Comparison of ENCODE assay signal across 14 cellular contexts in genomic region chr20:37298190-37298939, GRCh38. TPM values are rescaled to one million over a fixed set of nuclear protein-coding genes. Genes with fewer than 3 reads are reported as not detected.
DNase-seq lines count a peak whose midpoint lies in the region; ATAC-seq lines count a peak whose summit lies in the region.
"Had no signal": no experiment of that assay in that cellular context is flagged by ENCODE, and none has a peak within 500 bp of the region (broad histone marks: within the 10 kb centered on the region; RNA-seq: fewer than 3 reads in every experiment).

No MANE protein-coding gene starts in this region.

- H4K91ac ChIP-seq in mesenchymal stem cell (ENCODE audit: low read length), result no peak overlapping the region

- no peak overlapping the region for H3K14ac ChIP-seq in mesenchymal stem cell (ENCODE audit: low read length in 2 of 2)

- no peaks in the 10 kb centered on the region for H3K27me3 ChIP-seq in mesenchymal stem cell (ENCODE audit: control insufficient read depth in 1 of 2, insufficient read depth in 1 of 2, low read length in 2 of 2)

- H2AFZ ChIP-seq in mesenchymal stem cell (ENCODE audit: low read depth, low read length), result no peak overlapping the region

- no peak overlapping the region for H3K27ac ChIP-seq in mesenchymal stem cell (ENCODE audit: low read length, poor library complexity, severe bottlenecking)

- H3K79me1 ChIP-seq in mesenchymal stem cell (replicated peaks; ENCODE audit: low read length, poor library complexity, severe bottlenecking), result peaks cover 27% of the 10 kb centered on the region

- peak overlapping the region; percentile 13 for H3K9ac ChIP-seq in mesenchymal stem cell (ENCODE audit: low read length)

- no peak overlapping the region for H2BK5ac ChIP-seq in mesenchymal stem cell (ENCODE audit: low read depth, low read length, poor library complexity, severe bottlenecking)

- H3K27me3 Mint-ChIP-seq in activated T-helper 2 cell treated with anti-CD3 and anti-CD28 coated beads, Interferon-gamma antibody, Interleukin-2, Interleukin-4, amounts not matched to agents 10 μg/mL and 5 μg/mL and 100 μg/mL, durations not matched to agents 14 hours and 24 hours and 36 hours (ENCODE audit: low read depth), result no peaks in the 10 kb centered on the region
- H3K27me3 Mint-ChIP-seq: naive thymus-derived CD8-positive, alpha-beta T cell had no signal

- H3K4me3 Mint-ChIP-seq in activated T-helper 2 cell treated with anti-CD3 and anti-CD28 coated beads, Interferon-gamma antibody, Interleukin-2, Interleukin-4, amounts not matched to agents 10 μg/mL and 5 μg/mL and 100 μg/mL, durations not matched to agents 14 hours and 24 hours and 36 hours (ENCODE audit: low read depth), result no peak overlapping the region
- H3K4me3 Mint-ChIP-seq: naive thymus-derived CD8-positive, alpha-beta T cell; WTC11 had no signal

- peaks cover 15% of the 10 kb centered on the region for H3K4me1 ChIP-seq in mesenchymal stem cell (ENCODE audit: control insufficient read depth, insufficient read depth, low read depth, low read length)

- H3K4me2 ChIP-seq in mesenchymal stem cell (ENCODE audit: low read length, poor library complexity, severe bottlenecking), result no peak overlapping the region

- H4K8ac ChIP-seq in mesenchymal stem cell (ENCODE audit: low read length), result no peak overlapping the region

- ATAC-seq in HG02798 (IDR thresholded peaks at IDR 0.05; ENCODE audit: poor library complexity, unreplicated experiment) (peak; percentile 38), HG03378 (IDR thresholded peaks at IDR 0.05; ENCODE audit: unreplicated experiment) (no peak)
- ATAC-seq: naive thymus-derived CD8-positive, alpha-beta T cell; WTC11 had no signal

- H3K4me3 ChIP-seq in mesenchymal stem cell (ENCODE audit: insufficient read depth in 1 of 2, low read depth in 1 of 2, low read length in 2 of 2), result no peak overlapping the region

- no peak overlapping the region for H2BK12ac ChIP-seq in mesenchymal stem cell (ENCODE audit: low read length in 2 of 2)

- no peak overlapping the region for H2AK5ac ChIP-seq in mesenchymal stem cell (ENCODE audit: low read length, severe bottlenecking)

- no peak overlapping the region for H3K23ac ChIP-seq in mesenchymal stem cell (ENCODE audit: low read length in 2 of 2)

- H3K9me3 Mint-ChIP-seq in activated T-helper 2 cell treated with anti-CD3 and anti-CD28 coated beads, Interferon-gamma antibody, Interleukin-2, Interleukin-4, amounts not matched to agents 10 μg/mL and 5 μg/mL and 100 μg/mL, durations not matched to agents 14 hours and 24 hours and 36 hours, result no peaks in the 10 kb centered on the region

- no peaks in the 10 kb centered on the region for H3K9me3 ChIP-seq in mesenchymal stem cell (ENCODE audit: control insufficient read depth, low read length)

- no peak overlapping the region for H2BK15ac ChIP-seq in mesenchymal stem cell (ENCODE audit: low read depth, poor library complexity, severe bottlenecking)

- H3K4ac ChIP-seq in mesenchymal stem cell (ENCODE audit: low read depth in 1 of 2, low read length in 2 of 2), result no peak overlapping the region

- peaks cover 23 to 25% of the 10 kb centered on the region in 2 experiments for H3K36me3 ChIP-seq in mesenchymal stem cell (ENCODE audit: control insufficient read depth in 1 of 2, insufficient read depth in 2 of 2, low read depth in 1 of 2, low read length in 2 of 2)

- H2BK120ac ChIP-seq in mesenchymal stem cell (ENCODE audit: low read depth, low read length), result no peak overlapping the region

- peaks cover 40% of the 10 kb centered on the region for H3K4me1 Mint-ChIP-seq in activated T-helper 2 cell treated with anti-CD3 and anti-CD28 coated beads, Interferon-gamma antibody, Interleukin-2, Interleukin-4, amounts not matched to agents 10 μg/mL and 5 μg/mL and 100 μg/mL, durations not matched to agents 14 hours and 24 hours and 36 hours (ENCODE audit: low read depth)

- no peak overlapping the region for H3K18ac ChIP-seq in mesenchymal stem cell (ENCODE audit: low read depth in 1 of 2, low read length in 2 of 2)

- H3K27ac Mint-ChIP-seq in activated T-helper 2 cell treated with anti-CD3 and anti-CD28 coated beads, Interferon-gamma antibody, Interleukin-2, Interleukin-4, amounts not matched to agents 10 μg/mL and 5 μg/mL and 100 μg/mL, durations not matched to agents 14 hours and 24 hours and 36 hours, result peak overlapping the region; percentile 4
- H3K27ac Mint-ChIP-seq: naive thymus-derived CD8-positive, alpha-beta T cell; WTC11 had no signal

- WGBS in mesenchymal stem cell, result 75% methylated on average over 5 of the region's 6 CpGs

- H3K36me3 Mint-ChIP-seq in activated T-helper 2 cell treated with anti-CD3 and anti-CD28 coated beads, Interferon-gamma antibody, Interleukin-2, Interleukin-4, amounts not matched to agents 10 μg/mL and 5 μg/mL and 100 μg/mL, durations not matched to agents 14 hours and 24 hours and 36 hours (ENCODE audit: low read depth), result peaks cover 50% of the 10 kb centered on the region

- peak; percentile 61 for DNase-seq in GM03348 (ENCODE audit: low spot score)
- no peak for DNase-seq in activated T-helper 2 cell treated with anti-CD3 and anti-CD28 coated beads, Interferon-gamma antibody, Interleukin-2, Interleukin-4, amounts not matched to agents 10 μg/mL and 5 μg/mL and 100 μg/mL, durations not matched to agents 14 hours and 24 hours and 36 hours (ENCODE audit: low spot score)
- DNase-seq in mesenchymal stem cell, result peak; percentile 72
- no peak for DNase-seq in DMS153 (lab: John Stamatoyannopoulos, UW)
- no peak for DNase-seq in HuH-7.5 (ENCODE audit: low spot score)
- no peak for DNase-seq in NCI-H524 (lab: John Stamatoyannopoulos, UW)
- DNase-seq: activated naive CD4-positive, alpha-beta T cell treated with anti-CD3 and anti-CD28 coated beads, Interleukin-2, amount 50 U/mL, for 16 hours; effector CD4-positive, alpha-beta T cell; naive thymus-derived CD8-positive, alpha-beta T cell; NCI-H146 had no signal

- intact Hi-C loops in activated T-helper 2 cell treated with anti-CD3 and anti-CD28 coated beads, Interferon-gamma antibody, Interleukin-2, Interleukin-4, amounts not matched to agents 10 μg/mL and 5 μg/mL and 100 μg/mL, durations not matched to agents 14 hours and 24 hours and 36 hours (cut with micrococcal nuclease), result no loop called here

RNA-seq across cellular contexts. Expression of gene MANBAL, which starts 8.9 kb away (rescaled TPM):
- 12.8 and 14.2 TPM in 2 replicates for total RNA-seq in activated T-helper 2 cell treated with anti-CD3 and anti-CD28 coated beads, Interferon-gamma antibody, Interleukin-2, Interleukin-4, amounts not matched to agents 10 μg/mL and 5 μg/mL and 100 μg/mL, durations not matched to agents 14 hours and 24 hours and 36 hours
- 53.0 TPM for polyA plus RNA-seq in mesenchymal stem cell (2013, experiment 1 of 2)
- 53.3 TPM for polyA plus RNA-seq in mesenchymal stem cell (2013, experiment 2 of 2)

RNA-seq across cellular contexts. Expression of gene GHRH, which starts 36.8 kb away (rescaled TPM):
- total RNA-seq in activated T-helper 2 cell treated with anti-CD3 and anti-CD28 coated beads, Interferon-gamma antibody, Interleukin-2, Interleukin-4, amounts not matched to agents 10 μg/mL and 5 μg/mL and 100 μg/mL, durations not matched to agents 14 hours and 24 hours and 36 hours, result not detected in 2 replicates
- polyA plus RNA-seq in mesenchymal stem cell (2013, experiment 1 of 2), result not detected
- polyA plus RNA-seq in mesenchymal stem cell (2013, experiment 2 of 2), result not detected
- total RNA-seq: naive thymus-derived CD8-positive, alpha-beta T cell; subcutaneous adipose tissue had no signal
- polyA plus RNA-seq: naive thymus-derived CD8-positive, alpha-beta T cell had no signal

RNA-seq across cellular contexts. Expression of gene SRC, which starts 47.6 kb away (rescaled TPM):
- total RNA-seq in activated T-helper 2 cell treated with anti-CD3 and anti-CD28 coated beads, Interferon-gamma antibody, Interleukin-2, Interleukin-4, amounts not matched to agents 10 μg/mL and 5 μg/mL and 100 μg/mL, durations not matched to agents 14 hours and 24 hours and 36 hours, result 3.5 and 6.4 TPM in 2 replicates
- 9.6 TPM for polyA plus RNA-seq in mesenchymal stem cell (2013, experiment 1 of 2)
- polyA plus RNA-seq in mesenchymal stem cell (2013, experiment 2 of 2), result 8.0 TPM

Comparison
In these comparisons a context has a peak if more than half of its experiments do, and no peak if none do; other contexts are left out.
1. DNase-seq: peak in GM03348 (single experiment) and mesenchymal stem cell (single experiment); none in activated T-helper 2 cell treated with anti-CD3 and anti-CD28 coated beads, Interferon-gamma antibody, Interleukin-2, Interleukin-4, amounts not matched to agents 10 μg/mL and 5 μg/mL and 100 μg/mL, durations not matched to agents 14 hours and 24 hours and 36 hours (single experiment), DMS153 (single experiment), HuH-7.5 (single experiment) and NCI-H524 (0 of 2).